ENCODE assay signal across 1 cellular context in genomic region chr1:27509127-27510080, GRCh38.
TF ChIP-seq lines count a peak whose summit lies in the region.

No MANE protein-coding gene starts in this region.

TF ChIP-seq in HEK293, 187 proteins besides CTCF, POLR2A, EP300 and RAD21 (continued from another document):
- TF ChIP-seq PBX3 (CRISPR knock-in tag; IDR thresholded peaks at IDR 0.05) (no peak), KLF9 (tag by site-specific recombination; IDR thresholded peaks at IDR 0.05; ENCODE audit: low read depth) (peak; percentile 30; the same call in 1 of the 2 replicates), ZNF529 (tag by site-specific recombination; IDR thresholded peaks at IDR 0.05; ENCODE audit: insufficient replicate concordance) (no peak), ZNF19 (tag by site-specific recombination; IDR thresholded peaks at IDR 0.05; ENCODE audit: low read depth) (no peak), TSHZ1 (tag by site-specific recombination; IDR thresholded peaks at IDR 0.05; ENCODE audit: borderline replicate concordance) (no peak), PRDM1 (tag by site-specific recombination; IDR thresholded peaks at IDR 0.05) (0 out of 2 replicates have a peak, but pooled peaks have one; percentile 28), ZNF449 (tag by site-specific recombination; IDR thresholded peaks at IDR 0.05) (no peak), MZF1 (tag by site-specific recombination; IDR thresholded peaks at IDR 0.05; ENCODE audit: borderline replicate concordance) (no peak), ZBTB11 (tag by site-specific recombination; conservative IDR thresholded peaks at IDR 0.05; ENCODE audit: low read depth) (no peak), EGR2 (tag by site-specific recombination; IDR thresholded peaks at IDR 0.05; ENCODE audit: low read depth) (peak; percentile 66), ZNF155 (tag by site-specific recombination; IDR thresholded peaks at IDR 0.05) (no peak), ZBTB6 (tag by site-specific recombination; IDR thresholded peaks at IDR 0.05) (no peak)
